18 cellular contexts compared by ENCODE assay signal in genomic region chr4:22334155-22334554, GRCh38.
A peak's percentile ranks its signal among the peaks of the same experiment; 100 is the strongest.
DNase-seq lines count a peak whose midpoint lies in the region; ATAC-seq, FAIRE-seq and TF ChIP-seq lines count a peak whose summit lies in the region.
"Had no signal": no experiment of that assay in that cellular context is flagged by ENCODE, and none has a peak within 500 bp of the region (broad histone marks: within the 10 kb centered on the region; RNA-seq: fewer than 3 reads in every experiment).

No MANE protein-coding gene starts in this region.

- H4K20me1 ChIP-seq in PC-3 (ENCODE audit: low read length) = no peaks in the 10 kb centered on the region

- BruUV-seq in PC-3 (replicated peaks; lab: Mats Ljungman, UMichigan) = no TSS peak

- no peaks in the 10 kb centered on the region for H3K4me1 Mint-ChIP-seq in T-helper 2 cell treated with Interferon-gamma antibody and Interleukin-4, amounts not matched to agents 5 μg/mL and 100 μg/mL, for 36 hours (ENCODE audit: low read depth)
- H3K4me1 Mint-ChIP-seq: CD4-positive, alpha-beta memory T cell had no signal

- no peak overlapping the region for H2AFZ ChIP-seq in PC-3 (ENCODE audit: low read length)

- DNase-seq in PC-3 = peak; percentile 20
- DNase-seq in RWPE2 (ENCODE audit: low spot score) = no peak
- DNase-seq in bronchial epithelial cell (ENCODE audit: low read depth) = peak; percentile 85
- no peak for DNase-seq in T-helper 2 cell treated with Interferon-gamma antibody and Interleukin-4, amounts not matched to agents 5 μg/mL and 100 μg/mL, for 36 hours (ENCODE audit: low spot score)
- no peak for DNase-seq in NCI-H2107 (lab: John Stamatoyannopoulos, UW)
- DNase-seq in GM13976 (ENCODE audit: low spot score) = no peak
- DNase-seq: C1 segment of cervical spinal cord; Calu3; CD4-positive, alpha-beta memory T cell; COR-L47; DMS53; DMS79 treated with DMSO at 0.1 percent for 48 hours; GF-D8; GOT3; HFFc6 had no signal

- H3K9me3 ChIP-seq in PC-3 (ENCODE audit: low read length) (no peaks in the 10 kb centered on the region), RWPE2 (ENCODE audit: severe bottlenecking) (no peaks in the 10 kb centered on the region)
- H3K9me3 ChIP-seq: HAP-1 had no signal

- TF ChIP-seq CTCF in PC-3 (conservative IDR thresholded peaks at IDR 0.05; ENCODE audit: low read depth, low read length) (no peak), RWPE2 (IDR thresholded peaks at IDR 0.05; ENCODE audit: poor library complexity, severe bottlenecking) (no peak), bronchial epithelial cell (IDR thresholded peaks at IDR 0.05; ENCODE audit: insufficient read depth, low read length, severe bottlenecking) (no peak), GM13976 (IDR thresholded peaks at IDR 0.05; ENCODE audit: borderline replicate concordance, control extremely low read depth, extremely low read depth, insufficient read depth, missing control alignments) (no peak)

- H3K4me2 ChIP-seq in PC-3 (ENCODE audit: low read length) = no peak overlapping the region

- no peaks in the 10 kb centered on the region for H3K36me3 ChIP-seq in PC-3 (ENCODE audit: low read depth, low read length)
- H3K36me3 ChIP-seq in RWPE2 (ENCODE audit: low read depth) = no peaks in the 10 kb centered on the region
- H3K36me3 ChIP-seq in bronchial epithelial cell (ENCODE audit: control insufficient read depth, insufficient read depth, low read length) = no peaks in the 10 kb centered on the region
- H3K36me3 ChIP-seq: HAP-1 had no signal

- H3K4me3 Mint-ChIP-seq in T-helper 2 cell treated with Interferon-gamma antibody and Interleukin-4, amounts not matched to agents 5 μg/mL and 100 μg/mL, for 36 hours = no peak overlapping the region
- H3K4me3 Mint-ChIP-seq: CD4-positive, alpha-beta memory T cell; HFFc6 had no signal

- ATAC-seq in PC-3 (peak; percentile 55), RWPE2 (ENCODE audit: low read depth) (peak; percentile 23; the same call in 1 of the 3 replicates)

- no peak overlapping the region for H3K27ac ChIP-seq in PC-3 (ENCODE audit: low read length)
- no peak overlapping the region for H3K27ac ChIP-seq in RWPE2 (ENCODE audit: poor library complexity, severe bottlenecking)

- H3K27ac Mint-ChIP-seq in T-helper 2 cell treated with Interferon-gamma antibody and Interleukin-4, amounts not matched to agents 5 μg/mL and 100 μg/mL, for 36 hours = no peak overlapping the region
- H3K27ac Mint-ChIP-seq: CD4-positive, alpha-beta memory T cell; HFFc6 had no signal

- H3K4me3 ChIP-seq in PC-3 (ENCODE audit: low read length) (no peak overlapping the region), RWPE2 (ENCODE audit: severe bottlenecking) (no peak overlapping the region), bronchial epithelial cell (ENCODE audit: low read depth, low read length) (no peak overlapping the region)
- H3K4me3 ChIP-seq: HAP-1 had no signal

- no peaks in the 10 kb centered on the region for H3K36me3 Mint-ChIP-seq in T-helper 2 cell treated with Interferon-gamma antibody and Interleukin-4, amounts not matched to agents 5 μg/mL and 100 μg/mL, for 36 hours (ENCODE audit: low read depth)
- H3K36me3 Mint-ChIP-seq: CD4-positive, alpha-beta memory T cell had no signal

- in situ Hi-C loops in GM13976 (cut with MboI; ENCODE audit: low sequenced_read_pairs, unreplicated experiment) = no loop called here

- H3K9ac ChIP-seq in PC-3 (ENCODE audit: low read length) = no peak overlapping the region

- CTCF ChIA-PET in PC-3 (lab: Charles Lee) = no interaction called here

- no peaks in the 10 kb centered on the region for H3K27me3 Mint-ChIP-seq in T-helper 2 cell treated with Interferon-gamma antibody and Interleukin-4, amounts not matched to agents 5 μg/mL and 100 μg/mL, for 36 hours (ENCODE audit: low read depth)
- H3K27me3 Mint-ChIP-seq: CD4-positive, alpha-beta memory T cell had no signal

- H3F3A ChIP-seq in PC-3 (ENCODE audit: low read length, unreplicated experiment) = no peaks in the 10 kb centered on the region

- H3K9me3 Mint-ChIP-seq in T-helper 2 cell treated with Interferon-gamma antibody and Interleukin-4, amounts not matched to agents 5 μg/mL and 100 μg/mL, for 36 hours = no peaks in the 10 kb centered on the region
- H3K9me3 Mint-ChIP-seq: HFFc6 had no signal

- H3K4me1 ChIP-seq in PC-3 (ENCODE audit: insufficient read depth, low read length) = no peaks in the 10 kb centered on the region
- H3K4me1 ChIP-seq in RWPE2 (ENCODE audit: insufficient read depth, poor library complexity, severe bottlenecking) = no peaks in the 10 kb centered on the region
- H3K4me1 ChIP-seq: HAP-1 had no signal

- no peaks in the 10 kb centered on the region for H3K9me2 ChIP-seq in PC-3 (replicated peaks; ENCODE audit: low read length)

- no peaks in the 10 kb centered on the region for H3K79me2 ChIP-seq in PC-3 (ENCODE audit: low read length)

- H3K27me3 ChIP-seq in PC-3 (ENCODE audit: low read length) = no peaks in the 10 kb centered on the region
- H3K27me3 ChIP-seq in RWPE2 (ENCODE audit: insufficient read depth, poor library complexity, severe bottlenecking) = no peaks in the 10 kb centered on the region
- no peaks in the 10 kb centered on the region for H3K27me3 ChIP-seq in bronchial epithelial cell (ENCODE audit: control insufficient read depth, insufficient read depth, low read length)

- no peak for FAIRE-seq in bronchial epithelial cell (lab: Jason Lieb, UNC)
- FAIRE-seq: GM12891, H54 had no signal

- intact Hi-C loops in PC-3 (cut with micrococcal nuclease) = no loop called here

- POLR2A ChIA-PET in PC-3 (lab: Charles Lee; ENCODE audit: unreplicated experiment) = no interaction called here

Comparison
In these comparisons a context has a peak if more than half of its experiments do, and no peak if none do; other contexts are left out.
1. DNase-seq: peak in PC-3 (single experiment) and bronchial epithelial cell (single experiment); none in RWPE2 (single experiment), T-helper 2 cell treated with Interferon-gamma antibody and Interleukin-4, amounts not matched to agents 5 μg/mL and 100 μg/mL, for 36 hours (single experiment), NCI-H2107 (single experiment) and GM13976 (single experiment).